Comparison of ENCODE assay signal across 20 cellular contexts in the genomic region with DNA sequence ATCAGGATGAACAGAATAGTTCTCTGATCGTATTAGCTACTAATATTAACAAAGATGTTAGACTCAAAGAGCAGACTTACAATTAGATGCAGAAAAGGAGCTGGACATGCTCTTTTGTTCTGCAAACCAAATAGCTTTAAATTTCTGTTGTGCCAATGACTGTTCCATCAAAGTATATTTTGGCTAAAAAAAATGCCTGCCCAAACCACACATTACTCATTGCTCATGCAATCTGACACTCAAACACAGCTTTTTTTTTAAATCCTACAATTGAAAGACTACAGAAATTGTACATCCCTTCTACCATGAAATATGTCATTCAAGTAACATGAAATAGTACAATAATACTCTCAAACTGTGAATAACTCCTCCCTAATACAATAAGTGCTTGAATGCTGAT. TPM values are rescaled to one million over a fixed set of nuclear protein-coding genes. Genes with fewer than 3 reads are reported as not detected.
"Had no signal": no experiment of that assay in that cellular context is flagged by ENCODE, and none has a peak within 500 bp of the region (broad histone marks: within the 10 kb centered on the region; RNA-seq: fewer than 3 reads in every experiment).

No MANE protein-coding gene starts in this region.

- H3K4me1 Mint-ChIP-seq: activated naive CD8-positive, alpha-beta T cell treated with anti-CD3 and anti-CD28 coated beads, Interleukin-2, amount 50 U/mL, for 24 hours; activated T-helper 17 cell treated with anti-CD3 and anti-CD28 coated beads, Interleukin-2, amount 50 U/mL, for 72 hours; nephron had no signal

- DNase-seq: activated CD4-positive, CD25-positive, alpha-beta regulatory T cell treated with anti-CD3 and anti-CD28 coated beads, Interleukin-2, amount 50 U/mL, for 72 hours; activated naive CD4-positive, alpha-beta T cell treated with anti-CD3 and anti-CD28 coated beads for 36 hours; activated naive CD8-positive, alpha-beta T cell treated with anti-CD3 and anti-CD28 coated beads, Interleukin-2, amount 50 U/mL, for 24 hours; activated T-cell treated with anti-CD3 and anti-CD28 coated beads for 4 hours; erythroblast; foreskin melanocyte; head of caudate nucleus; nucleus accumbens; stimulated activated CD4-positive, alpha-beta T cell treated with anti-CD3 and anti-CD28 coated beads, Interleukin-4, amount 100 ng/mL, for 4 hours; stimulated activated CD8-positive, alpha-beta memory T cell treated with anti-CD3 and anti-CD28 coated beads, Interleukin-4, amount 100 ng/mL, for 48 hours; stimulated activated naive CD8-positive, alpha-beta T cell treated with anti-CD3 and anti-CD28 coated beads, Interleukin-15, Interleukin-2, amounts not matched to agents 100 U/mL and 50 U/mL, for 24 hours; T-helper 9 cell; trophoblast cell had no signal

- H3K27me3 ChIP-seq: right atrium auricular region had no signal

- H3K36me3 ChIP-seq: right atrium auricular region, suprapubic skin had no signal

- FAIRE-seq: astrocyte had no signal

- H3K4me3 Mint-ChIP-seq: activated naive CD4-positive, alpha-beta T cell treated with anti-CD3 and anti-CD28 coated beads for 36 hours; activated naive CD8-positive, alpha-beta T cell treated with anti-CD3 and anti-CD28 coated beads, Interleukin-2, amount 50 U/mL, for 24 hours; activated T-helper 17 cell treated with anti-CD3 and anti-CD28 coated beads, Interleukin-2, amount 50 U/mL, for 72 hours; nephron had no signal

- H3K9me3 ChIP-seq: right atrium auricular region, suprapubic skin had no signal

- ATAC-seq: activated naive CD8-positive, alpha-beta T cell treated with anti-CD3 and anti-CD28 coated beads, Interleukin-2, amount 50 U/mL, for 24 hours; activated T-helper 17 cell treated with anti-CD3 and anti-CD28 coated beads, Interleukin-2, amount 50 U/mL, for 72 hours; stimulated activated naive CD8-positive, alpha-beta T cell treated with anti-CD3 and anti-CD28 coated beads, Interleukin-15, Interleukin-2, amounts not matched to agents 100 U/mL and 50 U/mL, for 24 hours had no signal

- H3K27ac ChIP-seq: right atrium auricular region, suprapubic skin had no signal

- H3K4me3 ChIP-seq: right atrium auricular region, smooth muscle cell, suprapubic skin had no signal

- H3K27ac Mint-ChIP-seq: activated naive CD4-positive, alpha-beta T cell treated with anti-CD3 and anti-CD28 coated beads for 36 hours; activated naive CD8-positive, alpha-beta T cell treated with anti-CD3 and anti-CD28 coated beads, Interleukin-2, amount 50 U/mL, for 24 hours; activated T-helper 17 cell treated with anti-CD3 and anti-CD28 coated beads, Interleukin-2, amount 50 U/mL, for 72 hours; nephron had no signal

- H3K4me1 ChIP-seq: right atrium auricular region, suprapubic skin had no signal

- H3K9me3 Mint-ChIP-seq: activated naive CD4-positive, alpha-beta T cell treated with anti-CD3 and anti-CD28 coated beads for 36 hours; activated naive CD8-positive, alpha-beta T cell treated with anti-CD3 and anti-CD28 coated beads, Interleukin-2, amount 50 U/mL, for 24 hours; nephron had no signal

- H3K4me2 ChIP-seq: smooth muscle cell had no signal

RNA-seq across cellular contexts. Expression of a gene that starts 48.6 kb away (rescaled TPM):
- total RNA-seq: activated CD8-positive, alpha-beta memory T cell treated with anti-CD3 and anti-CD28 coated beads for 36 hours; activated naive CD4-positive, alpha-beta T cell treated with anti-CD3 and anti-CD28 coated beads for 36 hours; activated T-helper 17 cell treated with anti-CD3 and anti-CD28 coated beads, Interleukin-2, amount 50 U/mL, for 72 hours had no signal
